ENCODE assay signal across 16 cellular contexts in genomic region chr10:25076501-25077197, GRCh38.
"Had no signal": no experiment of that assay in that cellular context is flagged by ENCODE, and none has a peak within 500 bp of the region (broad histone marks: within the 10 kb centered on the region; RNA-seq: fewer than 3 reads in every experiment).

No MANE protein-coding gene starts in this region.

- H3K4me1 Mint-ChIP-seq: immature natural killer cell had no signal

- H3K27ac Mint-ChIP-seq: activated CD4-positive, alpha-beta T cell treated with anti-CD3 and anti-CD28 coated beads, Interleukin-2, amount 10 ng/mL, durations not matched to agents 7 days and 5 days; activated naive CD4-positive, alpha-beta T cell treated with anti-CD3 and anti-CD28 coated beads for 36 hours; activated T-helper 17 cell treated with anti-CD3 and anti-CD28 coated beads, Interleukin-2, amount 50 U/mL, for 72 hours; effector memory CD8-positive, alpha-beta T cell; immature natural killer cell; stimulated activated memory B cell treated with anti-CD40 and anti-IgM and Interleukin-4, amounts not matched to agents 10 μg/mL and 1 μg/mL and 100 μg/mL, for 72 hours had no signal

- H3K4me3 ChIP-seq: lung, right atrium auricular region, tibial artery had no signal

- H3K27ac ChIP-seq: neutrophil, right atrium auricular region, tibial artery had no signal

- H3K27me3 ChIP-seq: neutrophil, right atrium auricular region, tibial artery had no signal

- H3K4me3 Mint-ChIP-seq: activated CD4-positive, alpha-beta T cell treated with anti-CD3 and anti-CD28 coated beads, Interleukin-2, amount 10 ng/mL, durations not matched to agents 7 days and 5 days; activated naive CD4-positive, alpha-beta T cell treated with anti-CD3 and anti-CD28 coated beads for 36 hours; activated T-helper 17 cell treated with anti-CD3 and anti-CD28 coated beads, Interleukin-2, amount 50 U/mL, for 72 hours; central memory CD8-positive, alpha-beta T cell; effector memory CD8-positive, alpha-beta T cell; immature natural killer cell; stimulated activated memory B cell treated with anti-CD40 and anti-IgM and Interleukin-4, amounts not matched to agents 10 μg/mL and 1 μg/mL and 100 μg/mL, for 72 hours had no signal

- H3K36me3 ChIP-seq: neutrophil, right atrium auricular region, tibial artery had no signal

- DNase-seq: activated CD4-positive, alpha-beta T cell treated with anti-CD3 and anti-CD28 coated beads, Interleukin-2, amount 10 ng/mL, durations not matched to agents 7 days and 5 days; activated CD4-positive, CD25-positive, alpha-beta regulatory T cell; activated CD8-positive, alpha-beta memory T cell treated with anti-CD3 and anti-CD28 coated beads for 24 hours; activated naive CD4-positive, alpha-beta T cell treated with anti-CD3 and anti-CD28 coated beads for 36 hours; effector memory CD8-positive, alpha-beta T cell; immature natural killer cell; left colon; naive B cell; stimulated activated CD4-positive, alpha-beta T cell treated with anti-CD3 and anti-CD28 coated beads, Interleukin-1b, Interleukin-23, amount 100 ng/mL, for 48 hours; tibial artery had no signal

- H3K9me3 Mint-ChIP-seq: activated CD4-positive, alpha-beta T cell treated with anti-CD3 and anti-CD28 coated beads, Interleukin-2, amount 10 ng/mL, durations not matched to agents 7 days and 5 days; activated naive CD4-positive, alpha-beta T cell treated with anti-CD3 and anti-CD28 coated beads for 36 hours; activated T-helper 17 cell treated with anti-CD3 and anti-CD28 coated beads, Interleukin-2, amount 50 U/mL, for 72 hours; central memory CD8-positive, alpha-beta T cell; effector memory CD8-positive, alpha-beta T cell; immature natural killer cell; naive B cell; stimulated activated memory B cell treated with anti-CD40 and anti-IgM and Interleukin-4, amounts not matched to agents 10 μg/mL and 1 μg/mL and 100 μg/mL, for 72 hours had no signal

- H3K9me3 ChIP-seq: neutrophil, right atrium auricular region, tibial artery had no signal

- H3K36me3 Mint-ChIP-seq: immature natural killer cell; naive B cell; stimulated activated memory B cell treated with anti-CD40 and anti-IgM and Interleukin-4, amounts not matched to agents 10 μg/mL and 1 μg/mL and 100 μg/mL, for 72 hours had no signal

- ATAC-seq: activated T-helper 17 cell treated with anti-CD3 and anti-CD28 coated beads, Interleukin-2, amount 50 U/mL, for 72 hours; effector memory CD8-positive, alpha-beta T cell; left colon; stimulated activated memory B cell treated with anti-CD40 and anti-IgM and Interleukin-4, amounts not matched to agents 10 μg/mL and 1 μg/mL and 100 μg/mL, for 72 hours had no signal
